Comparison of ENCODE assay signal across 9 cellular contexts in genomic region chr22:45239378-45240136, GRCh38. TPM values are rescaled to one million over a fixed set of nuclear protein-coding genes. Genes with fewer than 3 reads are reported as not detected.
A peak's percentile ranks its signal among the peaks of the same experiment; 100 is the strongest.
DNase-seq lines count a peak whose midpoint lies in the region; ATAC-seq lines count a peak whose summit lies in the region.
"Had no signal": no experiment of that assay in that cellular context is flagged by ENCODE, and none has a peak within 500 bp of the region (broad histone marks: within the 10 kb centered on the region; RNA-seq: fewer than 3 reads in every experiment).

No MANE protein-coding gene starts in this region.

- no peak for ATAC-seq in CD4-positive, CD25-positive, alpha-beta regulatory T cell (ENCODE audit: low read depth in 2 of 2)
- no peak for ATAC-seq in GM21737 (IDR thresholded peaks at IDR 0.05; ENCODE audit: unreplicated experiment)
- no peak for ATAC-seq in GM18909 (IDR thresholded peaks at IDR 0.05; ENCODE audit: poor library complexity, unreplicated experiment)

- peaks cover 4% of the 10 kb centered on the region for H3K27me3 Mint-ChIP-seq in CD4-positive, CD25-positive, alpha-beta regulatory T cell

- H3K27me3 ChIP-seq in CD4-positive, CD25-positive, alpha-beta regulatory T cell (ENCODE audit: control insufficient read depth, insufficient read depth, low read length), result no peaks in the 10 kb centered on the region
- H3K27me3 ChIP-seq in muscle layer of duodenum (ENCODE audit: low read depth, low read length), result no peaks in the 10 kb centered on the region

- no peaks in the 10 kb centered on the region for H3K36me3 ChIP-seq in CD4-positive, CD25-positive, alpha-beta regulatory T cell (ENCODE audit: control insufficient read depth, insufficient read depth, low read length)
- H3K36me3 ChIP-seq in muscle layer of duodenum (ENCODE audit: control insufficient read depth in 1 of 2, insufficient read depth in 2 of 2, low read length in 2 of 2), result no peaks in the 10 kb centered on the region

- H3K4me3 ChIP-seq in CD4-positive, CD25-positive, alpha-beta regulatory T cell (ENCODE audit: low read depth, low read length), result no peak overlapping the region
- H3K4me3 ChIP-seq in muscle layer of duodenum (ENCODE audit: low read depth in 1 of 2, low read length in 2 of 2), result peak overlapping the region; percentile 64 to 81

- peaks cover 0 to 47% (median 19%) of the 10 kb centered on the region in 4 donors for H3K4me1 Mint-ChIP-seq in CD4-positive, CD25-positive, alpha-beta regulatory T cell

- no peaks in the 10 kb centered on the region for H3K9me3 ChIP-seq in CD4-positive, CD25-positive, alpha-beta regulatory T cell (ENCODE audit: control insufficient read depth in 2 of 2, low read length in 2 of 2)
- no peaks in the 10 kb centered on the region for H3K9me3 ChIP-seq in muscle layer of duodenum (ENCODE audit: control insufficient read depth in 1 of 2, low read length in 2 of 2)

- DNase-seq in CD4-positive, CD25-positive, alpha-beta regulatory T cell, result no peak
- DNase-seq in MV-4-11 (lab: John Stamatoyannopoulos, UW), result peak; percentile 66
- no peak for DNase-seq in activated effector memory CD4-positive, alpha-beta T cell treated with anti-CD3 and anti-CD28 coated beads, Interleukin-2, amount 50 U/mL, for 16 hours
- no peak for DNase-seq in NCI-H82 treated with DMSO at 0.1 percent for 48 hours (lab: John Stamatoyannopoulos, UW; ENCODE audit: unreplicated experiment)

- H3K27ac Mint-ChIP-seq in CD4-positive, CD25-positive, alpha-beta regulatory T cell, result peak overlapping the region in 2 of 3 donors; percentile 75 to 83

- peak overlapping the region; percentile 88 to 97 (median 94) for H3K4me3 Mint-ChIP-seq in CD4-positive, CD25-positive, alpha-beta regulatory T cell

- peaks cover 4% of the 10 kb centered on the region for H3K36me3 Mint-ChIP-seq in CD4-positive, CD25-positive, alpha-beta regulatory T cell

- peaks cover 17% of the 10 kb centered on the region for H3K4me1 ChIP-seq in CD4-positive, CD25-positive, alpha-beta regulatory T cell (ENCODE audit: control insufficient read depth, insufficient read depth, low read length, poor library complexity, severe bottlenecking)
- H3K4me1 ChIP-seq in muscle layer of duodenum (ENCODE audit: control insufficient read depth in 1 of 2, insufficient read depth in 2 of 2, low read length in 2 of 2), result peaks cover 10 to 24% of the 10 kb centered on the region in 2 donors

- no peaks in the 10 kb centered on the region for H3K9me3 Mint-ChIP-seq in CD4-positive, CD25-positive, alpha-beta regulatory T cell

- H3K27ac ChIP-seq in CD4-positive, CD25-positive, alpha-beta regulatory T cell (ENCODE audit: insufficient read depth, low read length, poor library complexity, severe bottlenecking), result no peak overlapping the region
- H3K27ac ChIP-seq in cingulate gyrus (ENCODE audit: low read depth, low read length) (peak overlapping the region; percentile 35), muscle layer of duodenum (ENCODE audit: low read length) (no peak overlapping the region)

RNA-seq across cellular contexts. Expression of gene KIAA0930, which starts 1.1 kb away (rescaled TPM):
- 21.3 TPM for total RNA-seq in CD4-positive, CD25-positive, alpha-beta regulatory T cell
- 1 to 10 TPM in 2 of 4 donors, under 1 TPM in 2; 0.70 to 2.4 (median 1.4) TPM for polyA plus RNA-seq in CD4-positive, CD25-positive, alpha-beta regulatory T cell

RNA-seq across cellular contexts. Expression of gene UPK3A, which starts 45.2 kb away (rescaled TPM):
- total RNA-seq in CD4-positive, CD25-positive, alpha-beta regulatory T cell, result not detected
- polyA plus RNA-seq in CD4-positive, CD25-positive, alpha-beta regulatory T cell, result not detected
- total RNA-seq: myocyte had no signal
